Comparison of ENCODE assay signal across 9 cellular contexts in genomic region chr20:4519530-4519929, GRCh38.
DNase-seq lines count a peak whose midpoint lies in the region; ATAC-seq and TF ChIP-seq lines count a peak whose summit lies in the region.
"Had no signal": no experiment of that assay in that cellular context is flagged by ENCODE, and none has a peak within 500 bp of the region (broad histone marks: within the 10 kb centered on the region; RNA-seq: fewer than 3 reads in every experiment).

No MANE protein-coding gene starts in this region.

- H3K27me3 Mint-ChIP-seq in mesothelial cell of epicardium (ENCODE audit: low read depth) = peaks cover 17% of the 10 kb centered on the region

- H3K27ac Mint-ChIP-seq in mesothelial cell of epicardium = no peak overlapping the region

- H3K36me3 Mint-ChIP-seq in mesothelial cell of epicardium = no peaks in the 10 kb centered on the region

- peak; percentile 47 for DNase-seq in GDM1 (lab: John Stamatoyannopoulos, UW)
- peak; percentile 18 for DNase-seq in Jurkat, Clone E6-1 (ENCODE audit: low read depth, low spot score)
- peak; percentile 19 for DNase-seq in amniotic epithelial cell (ENCODE audit: low read depth)
- DNase-seq in mesothelial cell of epicardium (ENCODE audit: low spot score in 2 of 2, unreplicated experiment in 2 of 2) = no peak
- no peak for DNase-seq in NCI-H1694 (lab: John Stamatoyannopoulos, UW)
- no peak for DNase-seq in A172 (ENCODE audit: low spot score)

- no peaks in the 10 kb centered on the region for H3K9me3 Mint-ChIP-seq in mesothelial cell of epicardium

- TF ChIP-seq CTCF in mesothelial cell of epicardium (IDR thresholded peaks at IDR 0.05; ENCODE audit: unreplicated experiment) = peak; percentile 13

- H3K4me3 Mint-ChIP-seq in mesothelial cell of epicardium = no peak overlapping the region

- H3K4me3 ChIP-seq in Jurkat, Clone E6-1 (ENCODE audit: low read length) = no peak overlapping the region
- H3K4me3 ChIP-seq: SJSA1 had no signal

- H3K4me1 Mint-ChIP-seq in mesothelial cell of epicardium = no peaks in the 10 kb centered on the region

- ATAC-seq in GM19023 (IDR thresholded peaks at IDR 0.05; ENCODE audit: unreplicated experiment) (no peak), HG03457 (IDR thresholded peaks at IDR 0.05; ENCODE audit: unreplicated experiment) (no peak)

Comparison
In these comparisons a context has a peak if more than half of its experiments do, and no peak if none do; other contexts are left out.
1. DNase-seq: peak in GDM1 (single experiment), Jurkat, Clone E6-1 (single experiment) and amniotic epithelial cell (single experiment); none in mesothelial cell of epicardium (0 of 2), NCI-H1694 (single experiment) and A172 (single experiment).